In genomic region chr19:51431124-51431523, GRCh38 we compare ENCODE assay signal across 1 cellular context.
TF ChIP-seq lines count a peak whose summit lies in the region.

No MANE protein-coding gene starts in this region.

TF ChIP-seq in HepG2, 621 proteins besides CTCF, POLR2A, EP300 and RAD21:
- TF ChIP-seq MEF2D (CRISPR knock-in tag; IDR thresholded peaks at IDR 0.05) = no peak
- no peak for TF ChIP-seq ZFAT (CRISPR knock-in tag; conservative IDR thresholded peaks at IDR 0.05)
- peak; percentile 71 for TF ChIP-seq FOXA3 (CRISPR knock-in tag; IDR thresholded peaks at IDR 0.05)
- peak; percentile 42; the same call in 1 of the 2 replicates for TF ChIP-seq HNF4G (IDR thresholded peaks at IDR 0.05; ENCODE audit: borderline replicate concordance, low read depth, low read length)
- no peak for TF ChIP-seq HNF4G (CRISPR knock-in tag; IDR thresholded peaks at IDR 0.05; ENCODE audit: borderline replicate concordance, low read depth)
- no peak for TF ChIP-seq HHEX (CRISPR knock-in tag; IDR thresholded peaks at IDR 0.05)
- no peak for TF ChIP-seq ZSCAN30 (CRISPR knock-in tag; IDR thresholded peaks at IDR 0.05)
- TF ChIP-seq EED (CRISPR knock-in tag; IDR thresholded peaks at IDR 0.05) = no peak
- TF ChIP-seq MIER2 (CRISPR knock-in tag; IDR thresholded peaks at IDR 0.05) = 0 out of 2 replicates have a peak, but pooled peaks have one; percentile 56
- TF ChIP-seq, protein P1, sequence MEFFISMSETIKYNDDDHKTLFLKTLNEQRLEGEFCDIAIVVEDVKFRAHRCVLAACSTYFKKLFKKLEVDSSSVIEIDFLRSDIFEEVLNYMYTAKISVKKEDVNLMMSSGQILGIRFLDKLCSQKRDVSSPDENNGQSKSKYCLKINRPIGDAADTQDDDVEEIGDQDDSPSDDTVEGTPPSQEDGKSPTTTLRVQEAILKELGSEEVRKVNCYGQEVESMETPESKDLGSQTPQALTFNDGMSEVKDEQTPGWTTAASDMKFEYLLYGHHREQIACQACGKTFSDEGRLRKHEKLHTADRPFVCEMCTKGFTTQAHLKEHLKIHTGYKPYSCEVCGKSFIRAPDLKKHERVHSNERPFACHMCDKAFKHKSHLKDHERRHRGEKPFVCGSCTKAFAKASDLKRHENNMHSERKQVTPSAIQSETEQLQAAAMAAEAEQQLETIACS (CRISPR knock-in tag; IDR thresholded peaks at IDR 0.05) = no peak
- 0 out of 2 replicates have a peak, but pooled peaks have one; percentile 16 for TF ChIP-seq FOSL2 (CRISPR knock-in tag; IDR thresholded peaks at IDR 0.05)
- peak; percentile 91 for TF ChIP-seq CEBPB (IDR thresholded peaks at IDR 0.05; ENCODE audit: borderline replicate concordance, low read depth, low read length)
- TF ChIP-seq FOXA1 (IDR thresholded peaks at IDR 0.05) = no peak
- TF ChIP-seq FOXA1 (CRISPR knock-in tag; IDR thresholded peaks at IDR 0.05) = peak; percentile 66
- TF ChIP-seq CEBPG (CRISPR knock-in tag; IDR thresholded peaks at IDR 0.05) = peak; percentile 82
- no peak for TF ChIP-seq ZBTB33 (CRISPR knock-in tag; IDR thresholded peaks at IDR 0.05)
- peak; percentile 71 for TF ChIP-seq HNF4A (CRISPR knock-in tag; IDR thresholded peaks at IDR 0.05)
- TF ChIP-seq ZNF556 (CRISPR knock-in tag; IDR thresholded peaks at IDR 0.05; ENCODE audit: borderline replicate concordance) = no peak
TF ChIP-seq in HepG2: peak in this region for 8.
